ENCODE assay signal across 8 cellular contexts in genomic region chr1:45304311-45305081, GRCh38. TPM values are rescaled to one million over a fixed set of nuclear protein-coding genes. Genes with fewer than 3 reads are reported as not detected.
DNase-seq lines count a peak whose midpoint lies in the region; ATAC-seq, FAIRE-seq and TF ChIP-seq lines count a peak whose summit lies in the region.

No MANE protein-coding gene starts in this region.

- POLR2A ChIA-PET in A549 (lab: Yijun Ruan, JAX), result interaction anchor here (1.2 to 2.6 kb wide), 7 partner anchors 20 to 529 kb away, joined by 3 to 57 read pairs (median 6); partner anchors contain the start of genes HECTD3, MUTYH, PLK3 and RPS8

- no peaks in the 10 kb centered on the region for H3K27me3 Mint-ChIP-seq in type B pancreatic cell

- DNase-seq in A549 (ENCODE audit: low read depth in 1 of 2, low spot score in 1 of 2), result no peak
- no peak for DNase-seq in GM12892 (ENCODE audit: insufficient read length)
- DNase-seq in NCI-H2107 treated with DMSO at 0.1 percent for 48 hours (lab: John Stamatoyannopoulos, UW; ENCODE audit: unreplicated experiment), result peak; percentile 72
- peak in 1 of 2 donors; percentile 23 for DNase-seq in cardiac fibroblast (ENCODE audit: low read depth in 2 of 2)
- no peak for DNase-seq in lung (ENCODE audit: low spot score)
- DNase-seq in type B pancreatic cell (ENCODE audit: extremely low spot score, unreplicated experiment), result no peak
- DNase-seq in NOMO-1 treated with dmso at 0.1 percent for 144 hours (lab: John Stamatoyannopoulos, UW; ENCODE audit: unreplicated experiment), result no peak
- DNase-seq in DMS114 treated with DMSO at 0.1 percent for 48 hours (lab: John Stamatoyannopoulos, UW; ENCODE audit: unreplicated experiment), result no peak

- no peak for TF ChIP-seq EP300 in A549 (IDR thresholded peaks at IDR 0.05)

- TF ChIP-seq POLR2A in A549 (IDR thresholded peaks at IDR 0.05; ENCODE audit: low read length) (no peak), GM12892 (IDR thresholded peaks at IDR 0.05; ENCODE audit: low read depth, low read length) (no peak)

- no peaks in the 10 kb centered on the region for H3K36me3 ChIP-seq in lung (ENCODE audit: control insufficient read depth in 2 of 2, insufficient read depth in 2 of 2, low read length in 2 of 2)

- H3K27ac ChIP-seq in A549 (peak overlapping the region; percentile 94 to 99), lung (ENCODE audit: low read depth in 1 of 2, low read length in 1 of 2) (peak overlapping the region; percentile 86 to 91)

- FAIRE-seq in A549 (lab: Jason Lieb, UNC), result no peak
- peak; percentile 82 for FAIRE-seq in GM12892 (lab: Jason Lieb, UNC)

- H3K9me3 ChIP-seq in A549, result no peaks in the 10 kb centered on the region
- no peaks in the 10 kb centered on the region for H3K9me3 ChIP-seq in lung (ENCODE audit: control insufficient read depth in 2 of 2, insufficient read depth in 1 of 2, low read length in 1 of 2)

- H3K4me3 ChIP-seq in A549, result peak overlapping the region; percentile 52
- H3K4me3 ChIP-seq in cardiac fibroblast (replicated peaks in 1 of 2; ENCODE audit: low read depth in 2 of 2, low read length in 2 of 2), result peak overlapping the region; percentile 71 to 74
- peak overlapping the region; percentile 80 for H3K4me3 ChIP-seq in lung

- peak overlapping the region; percentile 94 for H3K27ac Mint-ChIP-seq in type B pancreatic cell

- H3K4me1 ChIP-seq in A549, result peaks cover 7% of the 10 kb centered on the region
- peaks cover 0 to 8% of the 10 kb centered on the region in 2 donors for H3K4me1 ChIP-seq in lung (ENCODE audit: control insufficient read depth in 2 of 2, insufficient read depth in 2 of 2, low read length in 2 of 2)

- TF ChIP-seq CTCF in A549 (IDR thresholded peaks at IDR 0.05), result no peak
- no peak for TF ChIP-seq CTCF in cardiac fibroblast (IDR thresholded peaks at IDR 0.05; ENCODE audit: low read depth, low read length)
- TF ChIP-seq CTCF in lung (IDR thresholded peaks at IDR 0.05; ENCODE audit: control extremely low read depth, extremely low read depth), result no peak
- no peak for TF ChIP-seq CTCF in type B pancreatic cell (conservative IDR thresholded peaks at IDR 0.05)

- H3K9me3 Mint-ChIP-seq in type B pancreatic cell, result no peaks in the 10 kb centered on the region

- no peak for TF ChIP-seq RAD21 in A549 (conservative IDR thresholded peaks at IDR 0.05 in 1 of 2, IDR thresholded peaks at IDR 0.05 in 1 of 2)

- H3K27me3 ChIP-seq in lung (ENCODE audit: control insufficient read depth, insufficient read depth), result no peaks in the 10 kb centered on the region

- ATAC-seq in A549, result no peak
- ATAC-seq in lung (ENCODE audit: insufficient read depth, low FRiP score), result no peak

- H3K4me2 ChIP-seq in A549, result peak overlapping the region; percentile 83

- CTCF ChIA-PET in A549 (lab: Yijun Ruan, JAX), result interaction anchor here (1.1 to 17.3 kb wide), 6 partner anchors 10 to 292 kb away, joined by 3 to 488 read pairs (median 3); partner anchors contain the start of genes HECTD3 and UROD

- H3K4me1 Mint-ChIP-seq in type B pancreatic cell (ENCODE audit: unreplicated experiment), result peaks cover 20% of the 10 kb centered on the region

- WGBS in A549 (ENCODE audit: missing lambda C conversion rate), result 34% methylated on average over 5 of the region's 15 CpGs
- 42 to 45% methylated on average over 15 of the region's 15 CpGs for WGBS in lung, 2 donors

- no peaks in the 10 kb centered on the region for H3K36me3 Mint-ChIP-seq in type B pancreatic cell

- H3K4me3 Mint-ChIP-seq in type B pancreatic cell, result peak overlapping the region; percentile 93

TF ChIP-seq in A549, 52 proteins besides CTCF, POLR2A, EP300 and RAD21 (continues in another document):
- TF ChIP-seq TFCP2L1 (CRISPR knock-in tag; IDR thresholded peaks at IDR 0.05) (no peak), E2F6 (IDR thresholded peaks at IDR 0.05; ENCODE audit: borderline replicate concordance, low read depth) (no peak), CBX8 (IDR thresholded peaks at IDR 0.05) (no peak), ESRRA (IDR thresholded peaks at IDR 0.05; ENCODE audit: borderline replicate concordance, low read length) (no peak), SMC3 (IDR thresholded peaks at IDR 0.05) (no peak), REST (IDR thresholded peaks at IDR 0.05) (no peak), SREBF2 (IDR thresholded peaks at IDR 0.05) (no peak), FOSB (CRISPR knock-in tag; IDR thresholded peaks at IDR 0.05) (no peak), HMGXB4 (CRISPR knock-in tag; IDR thresholded peaks at IDR 0.05; ENCODE audit: borderline replicate concordance) (no peak), FOSL2 (IDR thresholded peaks at IDR 0.05) (no peak), FOSL2 (CRISPR knock-in tag; IDR thresholded peaks at IDR 0.05) (no peak), NPAS2 (CRISPR knock-in tag; IDR thresholded peaks at IDR 0.05; ENCODE audit: borderline replicate concordance) (no peak), EHF (CRISPR knock-in tag; IDR thresholded peaks at IDR 0.05) (no peak)

RNA-seq across cellular contexts. Expression of gene HPDL, which starts 22.2 kb away (rescaled TPM):
- polyA plus RNA-seq in A549 (2011; rRNA removed) (0.80 and 0.91 TPM in 2 replicates), A549 (2017; fragmentation: RNase III; extraction: RNeasy Plus Mini Kit Qiagen cat#74134 plus additional on column Dnase treatment) (2.8 to 3.8 TPM (median 2.8 TPM) in 3 replicates), lung (1 to 10 TPM in 1 of 2 donors, under 1 TPM in 1; 0.55 to 2.3 TPM)
- polyA plus RNA-seq in A549 (2012; cell fraction: cytosol; rRNA removed), result 5.3 and 7.2 TPM in 2 replicates
- polyA plus RNA-seq in A549 (2012; cell fraction: nucleus; rRNA removed), result 7.2 and 15.8 TPM in 2 replicates
- polyA minus RNA-seq in A549 (2011; rRNA and poly(A)+ RNA removed), result 0.97 and 1.1 TPM in 2 replicates
- polyA plus RNA-seq in GM12892 (2012; ENCODE audit: missing spikeins), result 9.8 TPM
- total RNA-seq in lung (under 1 TPM; 0.63 to 0.80 TPM), type B pancreatic cell (ENCODE audit: low replicate concordance) (8.0 and 8.6 TPM in 2 replicates)

RNA-seq across cellular contexts. Expression of gene TOE1, which starts 35.5 kb away (rescaled TPM):
- polyA plus RNA-seq in A549 (2011; rRNA removed), result 13.3 and 14.9 TPM in 2 replicates
- polyA plus RNA-seq in A549 (2012; cell fraction: cytosol; rRNA removed), result 25.1 and 29.5 TPM in 2 replicates
- 28.6 and 29.7 TPM in 2 replicates for polyA plus RNA-seq in A549 (2012; cell fraction: nucleus; rRNA removed)
- polyA plus RNA-seq in A549 (2017; fragmentation: RNase III; extraction: RNeasy Plus Mini Kit Qiagen cat#74134 plus additional on column Dnase treatment), result 13.7 to 16.3 TPM (median 15.8 TPM) in 3 replicates
- 18.2 and 22.9 TPM in 2 replicates for polyA minus RNA-seq in A549 (2011; rRNA and poly(A)+ RNA removed)
- polyA plus RNA-seq in GM12892 (2012; ENCODE audit: missing spikeins), result 11.9 TPM
- total RNA-seq in lung, result 10 to 100 TPM in 1 of 2 donors, 1 to 10 TPM in 1; 6.4 to 10.9 TPM
- polyA plus RNA-seq in lung, result 10 to 100 TPM in 1 of 2 donors, 1 to 10 TPM in 1; 5.3 to 10.6 TPM
- 10.4 and 12.6 TPM in 2 replicates for total RNA-seq in type B pancreatic cell (ENCODE audit: low replicate concordance)

RNA-seq across cellular contexts. Expression of gene MUTYH, which starts 35.7 kb away (rescaled TPM):
- polyA plus RNA-seq in A549 (2011; rRNA removed) (9.0 and 9.4 TPM in 2 replicates), A549 (2017; fragmentation: RNase III; extraction: RNeasy Plus Mini Kit Qiagen cat#74134 plus additional on column Dnase treatment) (12.4 to 15.2 TPM (median 12.6 TPM) in 3 replicates), lung (10 to 100 TPM; 14.0 to 22.5 TPM)
- 17.0 and 18.4 TPM in 2 replicates for polyA plus RNA-seq in A549 (2012; cell fraction: cytosol; rRNA removed)
- 71.5 and 78.8 TPM in 2 replicates for polyA plus RNA-seq in A549 (2012; cell fraction: nucleus; rRNA removed)
- 7.8 and 9.1 TPM in 2 replicates for polyA minus RNA-seq in A549 (2011; rRNA and poly(A)+ RNA removed)
- 18.9 TPM for polyA plus RNA-seq in GM12892 (2012; ENCODE audit: missing spikeins)
- total RNA-seq in lung (10 to 100 TPM; 16.8 to 26.3 TPM), type B pancreatic cell (ENCODE audit: low replicate concordance) (24.5 and 61.3 TPM in 2 replicates)
